Comparison of ENCODE assay signal across 10 cellular contexts in the genomic region with DNA sequence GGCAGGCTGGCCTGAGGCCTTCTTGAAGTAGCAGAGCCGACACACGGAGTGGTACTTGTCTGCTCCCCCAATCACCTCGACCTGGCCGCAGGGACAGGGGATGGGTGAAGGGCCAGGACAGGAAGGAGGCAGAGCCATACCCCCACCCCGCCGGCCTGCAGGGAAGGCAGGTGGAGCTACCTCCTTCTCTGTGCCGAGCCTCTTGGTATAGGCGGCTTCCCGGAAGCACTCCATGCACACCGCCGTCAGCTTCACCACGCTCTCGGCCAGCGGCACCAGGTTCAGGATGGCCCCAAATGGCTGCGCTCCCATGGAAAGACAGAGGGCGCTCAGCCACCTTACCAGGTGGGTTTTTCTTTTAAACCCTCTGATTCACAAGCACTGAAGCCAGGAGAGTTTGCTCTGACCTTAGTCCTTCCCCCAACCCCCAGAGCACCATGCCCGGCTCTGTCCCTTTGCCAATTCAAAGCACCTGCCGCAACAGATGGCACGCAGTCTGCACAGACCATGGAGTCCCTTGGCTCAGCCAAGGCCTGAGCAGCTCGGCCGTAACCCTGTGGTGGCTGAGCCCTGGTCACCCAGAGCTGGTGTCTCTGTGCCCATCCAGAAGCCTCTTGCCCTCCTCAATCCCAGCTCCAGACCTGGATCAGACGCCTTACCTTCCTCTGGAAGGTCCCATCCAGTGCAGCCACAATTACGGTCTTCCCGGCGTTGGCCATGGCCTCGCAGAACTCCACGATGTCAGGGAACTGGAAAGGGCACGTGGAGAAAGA. TPM values are rescaled to one million over a fixed set of nuclear protein-coding genes. Genes with fewer than 3 reads are reported as not detected.
DNase-seq lines count a peak whose midpoint lies in the region; ATAC-seq and TF ChIP-seq lines count a peak whose summit lies in the region.
"Had no signal": no experiment of that assay in that cellular context is flagged by ENCODE, and none has a peak within 500 bp of the region (broad histone marks: within the 10 kb centered on the region; RNA-seq: fewer than 3 reads in every experiment).

No MANE protein-coding gene starts in this region.

- H3K4me1 ChIP-seq in PC-9 (replicated peaks; ENCODE audit: insufficient read depth), result 0 out of 2 replicates have a peak, but pooled peaks cover 4% of the 10 kb centered on the region

- DNase-seq in COLO668 (lab: John Stamatoyannopoulos, UW; ENCODE audit: unreplicated experiment), result peak; percentile 73
- peak; percentile 61 for DNase-seq in NCI-H1694 (lab: John Stamatoyannopoulos, UW)
- no peak for DNase-seq in neural crest cell (ENCODE audit: low read depth, low spot score)
- DNase-seq in PC-9, result no peak
- DNase-seq in T-helper 2 cell, result no peak
- no peak for DNase-seq in stimulated activated CD4-positive, alpha-beta T cell treated with anti-CD3 and anti-CD28 coated beads, Interleukin-15, amount 100 ng/mL, for 24 hours

- peaks cover 13% of the 10 kb centered on the region for H3K4me1 Mint-ChIP-seq in neural crest cell

- H3K79me2 ChIP-seq in PC-9 (ENCODE audit: low read depth), result 0 out of 2 replicates have a peak, but pooled peaks cover 1% of the 10 kb centered on the region

- H3K9me2 ChIP-seq in PC-9 (ENCODE audit: insufficient read depth), result no peaks in the 10 kb centered on the region

- peaks cover 10% of the 10 kb centered on the region for H3K36me3 Mint-ChIP-seq in neural crest cell (ENCODE audit: low read depth)

- CTCF ChIA-PET in PC-9 (lab: Charles Lee), result interaction anchor here (0.6 to 1.8 kb wide), 8 partner anchors 12 to 234 kb away, joined by 3 to 17 read pairs (median 6); partner anchors contain the start of genes AFMID, TK1 and TMEM235

- no peaks in the 10 kb centered on the region for H3K36me3 ChIP-seq in PC-9 (ENCODE audit: low read depth)

- H3K9me3 ChIP-seq in PC-9 (ENCODE audit: insufficient read depth, low read depth), result no peaks in the 10 kb centered on the region

- intact Hi-C loops in PC-9 (cut with micrococcal nuclease; ENCODE audit: unreplicated experiment), result loop anchor here (1.0 to 2.0 kb wide), 3 partner anchors 47 to 76 kb away; partner anchors contain the start of gene TMC6

- H3K27me3 ChIP-seq in PC-9 (ENCODE audit: insufficient read depth, low read depth), result no peaks in the 10 kb centered on the region

- no peaks in the 10 kb centered on the region for H4K20me1 ChIP-seq in PC-9 (ENCODE audit: insufficient read depth)

- no peak overlapping the region for H3K27ac Mint-ChIP-seq in neural crest cell (ENCODE audit: unreplicated experiment)

- no TSS peak for BruUV-seq in PC-9 (replicated peaks; lab: Mats Ljungman, UMichigan)

- H3K9me3 Mint-ChIP-seq in neural crest cell, result no peaks in the 10 kb centered on the region

- TF ChIP-seq CTCF in neural crest cell (conservative IDR thresholded peaks at IDR 0.05), result peak; percentile 12
- TF ChIP-seq CTCF in PC-9 (conservative IDR thresholded peaks at IDR 0.05), result no peak

- no peak overlapping the region for H3K4me2 ChIP-seq in PC-9

- H2AFZ ChIP-seq in PC-9, result no peak overlapping the region

- ATAC-seq in GM18873 (IDR thresholded peaks at IDR 0.05; ENCODE audit: low FRiP score, unreplicated experiment), result no peak

- H3K27me3 Mint-ChIP-seq in neural crest cell (ENCODE audit: low read depth), result no peaks in the 10 kb centered on the region

- H3K27ac ChIP-seq in cingulate gyrus (ENCODE audit: low read depth, low read length) (peak overlapping the region; percentile 95), PC-9 (no peak overlapping the region)

- H3K4me3 Mint-ChIP-seq in neural crest cell, result no peak overlapping the region

- no peak overlapping the region for H3K4me3 ChIP-seq in PC-9

- POLR2A ChIA-PET in PC-9 (lab: Charles Lee; ENCODE audit: unreplicated experiment), result interaction anchor here (0.5 to 1.1 kb wide), 7 partner anchors 12 to 854 kb away, joined by 3 to 12 read pairs (median 6); partner anchors contain the start of genes AFMID and TK1

- peaks cover 17% of the 10 kb centered on the region; the same call in 1 of the 2 replicates for H3F3A ChIP-seq in PC-9 (ENCODE audit: insufficient read depth, low read depth)

RNA-seq across cellular contexts. Expression of gene SYNGR2, which starts 6.7 kb away (rescaled TPM):
- 19.3 and 23.0 TPM in 2 replicates for total RNA-seq in neural crest cell
- 91.9 and 95.0 TPM in 2 replicates for total RNA-seq in PC-9 (2021)

RNA-seq across cellular contexts. Expression of gene TK1, which starts 11.8 kb away (rescaled TPM):
- 48.7 and 53.9 TPM in 2 replicates for total RNA-seq in neural crest cell
- total RNA-seq in PC-9 (2021), result 137 and 147 TPM in 2 replicates

RNA-seq across cellular contexts. Expression of gene AFMID, which starts 12.1 kb away (rescaled TPM):
- 38.1 and 41.9 TPM in 2 replicates for total RNA-seq in neural crest cell
- 30.4 and 43.6 TPM in 2 replicates for total RNA-seq in PC-9 (2021)

RNA-seq across cellular contexts. Expression of gene C17orf99, which starts 28.9 kb away (rescaled TPM):
- total RNA-seq in neural crest cell (not detected in 2 replicates), PC-9 (2021) (not detected in 2 replicates)
- total RNA-seq: renal cortical epithelial cell; T-helper 2 cell treated with Interferon-gamma antibody and Interleukin-4, amounts not matched to agents 100 ng/mL and 5 ng/mL, for 36 hours had no signal

RNA-seq across cellular contexts. Expression of gene BIRC5, which starts 39.0 kb away (rescaled TPM):
- total RNA-seq in neural crest cell (123 and 134 TPM in 2 replicates), PC-9 (2021) (72.4 and 91.0 TPM in 2 replicates)

Comparison
In these comparisons a context has a peak if more than half of its experiments do, and no peak if none do; other contexts are left out.
1. DNase-seq: peak in COLO668 (single experiment) and NCI-H1694 (single experiment); none in neural crest cell (single experiment), PC-9 (0 of 2), T-helper 2 cell (0 of 5) and stimulated activated CD4-positive, alpha-beta T cell treated with anti-CD3 and anti-CD28 coated beads, Interleukin-15, amount 100 ng/mL, for 24 hours (single experiment).